In genomic region chr16:57271063-57271345, GRCh38 we compare ENCODE assay signal across 23 cellular contexts. TPM values are rescaled to one million over a fixed set of nuclear protein-coding genes. Genes with fewer than 3 reads are reported as not detected.
"Had no signal": no experiment of that assay in that cellular context is flagged by ENCODE, and none has a peak within 500 bp of the region (broad histone marks: within the 10 kb centered on the region; RNA-seq: fewer than 3 reads in every experiment).

No MANE protein-coding gene starts in this region.

- H3K4me1 ChIP-seq: tibial artery had no signal

- H3K4me3 ChIP-seq: heart right ventricle, lung, ovary, prostate gland, spleen, tibial artery, vagina had no signal

- H3K4me3 Mint-ChIP-seq: activated CD4-positive, alpha-beta memory T cell treated with anti-CD3 and anti-CD28 coated beads, Interleukin-2, amount 10 ng/mL, durations not matched to agents 7 days and 5 days; activated CD4-positive, alpha-beta T cell treated with anti-CD3 and anti-CD28 coated beads, Interleukin-2, amount 10 ng/mL, durations not matched to agents 24 days and 14 days; activated naive CD4-positive, alpha-beta T cell treated with anti-CD3 and anti-CD28 coated beads, Interleukin-2, amount 50 U/mL, for 24 hours; activated T-helper 1 cell treated with anti-CD3 and anti-CD28 coated beads, Interleukin-12 subunit alpha, Interleukin-12 subunit beta, Interleukin-2, Interleukin-4 antibody, amounts not matched to agents 30 ng/mL and 10 ng/mL and 1 ng/mL, durations not matched to agents 14 hours and 24 hours and 36 hours; brain; central memory CD8-positive, alpha-beta T cell; naive thymus-derived CD4-positive, alpha-beta T cell; neural crest cell had no signal

- H3K27ac Mint-ChIP-seq: activated CD4-positive, alpha-beta memory T cell treated with anti-CD3 and anti-CD28 coated beads, Interleukin-2, amount 10 ng/mL, durations not matched to agents 7 days and 5 days; activated CD4-positive, alpha-beta T cell treated with anti-CD3 and anti-CD28 coated beads, Interleukin-2, amount 10 ng/mL, durations not matched to agents 24 days and 14 days; activated T-helper 1 cell treated with anti-CD3 and anti-CD28 coated beads, Interleukin-12 subunit alpha, Interleukin-12 subunit beta, Interleukin-2, Interleukin-4 antibody, amounts not matched to agents 30 ng/mL and 10 ng/mL and 1 ng/mL, durations not matched to agents 14 hours and 24 hours and 36 hours; brain had no signal

- H3K36me3 ChIP-seq: heart right ventricle, ovary, prostate gland, spleen, tibial artery, vagina had no signal

- H3K36me3 Mint-ChIP-seq: activated naive CD4-positive, alpha-beta T cell treated with anti-CD3 and anti-CD28 coated beads, Interleukin-2, amount 50 U/mL, for 24 hours; brain; naive thymus-derived CD4-positive, alpha-beta T cell had no signal

- ATAC-seq: heart right ventricle; left lobe of liver; naive thymus-derived CD4-positive, alpha-beta T cell had no signal

- H3K9me3 ChIP-seq: heart right ventricle, ovary, prostate gland, spleen, tibial artery, vagina had no signal

- H3K27me3 ChIP-seq: heart right ventricle, ovary, spleen, tibial artery, vagina had no signal

- H3K9me3 Mint-ChIP-seq: activated CD4-positive, alpha-beta memory T cell treated with anti-CD3 and anti-CD28 coated beads, Interleukin-2, amount 10 ng/mL, durations not matched to agents 7 days and 5 days; activated CD4-positive, alpha-beta T cell treated with anti-CD3 and anti-CD28 coated beads, Interleukin-2, amount 10 ng/mL, durations not matched to agents 24 days and 14 days; activated naive CD4-positive, alpha-beta T cell treated with anti-CD3 and anti-CD28 coated beads, Interleukin-2, amount 50 U/mL, for 24 hours; activated T-helper 1 cell treated with anti-CD3 and anti-CD28 coated beads, Interleukin-12 subunit alpha, Interleukin-12 subunit beta, Interleukin-2, Interleukin-4 antibody, amounts not matched to agents 30 ng/mL and 10 ng/mL and 1 ng/mL, durations not matched to agents 14 hours and 24 hours and 36 hours; central memory CD8-positive, alpha-beta T cell; naive thymus-derived CD4-positive, alpha-beta T cell; neural crest cell had no signal

- H3K27me3 Mint-ChIP-seq: activated CD4-positive, alpha-beta memory T cell treated with anti-CD3 and anti-CD28 coated beads, Interleukin-2, amount 10 ng/mL, durations not matched to agents 7 days and 5 days; activated CD4-positive, alpha-beta T cell treated with anti-CD3 and anti-CD28 coated beads, Interleukin-2, amount 10 ng/mL, durations not matched to agents 24 days and 14 days; activated naive CD4-positive, alpha-beta T cell treated with anti-CD3 and anti-CD28 coated beads, Interleukin-2, amount 50 U/mL, for 24 hours; brain; central memory CD8-positive, alpha-beta T cell; naive thymus-derived CD4-positive, alpha-beta T cell had no signal

- H3K27ac ChIP-seq: ovary, prostate gland, tibial artery, vagina had no signal

- DNase-seq: activated CD4-positive, alpha-beta memory T cell treated with anti-CD3 and anti-CD28 coated beads, Interleukin-2, amount 10 ng/mL, durations not matched to agents 7 days and 5 days; activated CD4-positive, alpha-beta T cell treated with anti-CD3 and anti-CD28 coated beads, Interleukin-2, amount 10 ng/mL, durations not matched to agents 24 days and 14 days; activated CD4-positive, CD25-positive, alpha-beta regulatory T cell; activated gamma-delta T cell treated with Interleukin-2 at 50 U/mL for 16 hours; activated T-cell treated with anti-CD3 and anti-CD28 coated beads for 4 hours; effector CD4-positive, alpha-beta T cell; heart right ventricle; naive thymus-derived CD4-positive, alpha-beta T cell; ovary; spleen; stimulated activated CD4-positive, alpha-beta T cell treated with anti-CD3 and anti-CD28 coated beads, Interleukin-4, amount 100 ng/mL, for 24 hours; stimulated activated naive CD4-positive, alpha-beta T cell treated with Interleukin-2 at 50 U/mL for 16 hours; T-helper 9 cell; tibial artery had no signal

RNA-seq across cellular contexts. Expression of gene PLLP, which starts 13.5 kb away (rescaled TPM):
- total RNA-seq: activated CD4-positive, alpha-beta T cell treated with anti-CD3 and anti-CD28 coated beads, Interleukin-2, amount 10 ng/mL, durations not matched to agents 24 days and 14 days had no signal
